ENCODE assay signal across 8 cellular contexts in genomic region chr11:59171508-59172322, GRCh38. TPM values are rescaled to one million over a fixed set of nuclear protein-coding genes. Genes with fewer than 3 reads are reported as not detected.
DNase-seq lines count a peak whose midpoint lies in the region; ATAC-seq and TF ChIP-seq lines count a peak whose summit lies in the region.

TSS of gene DTX4 (plus strand) at chr11:59172132. CDS start at chr11:59172596, 464 bp downstream.

- TF ChIP-seq CTCF in AG09319 (IDR thresholded peaks at IDR 0.05; ENCODE audit: low read depth, low read length) (peak; percentile 74), chondrocyte (IDR thresholded peaks at IDR 0.05) (peak; percentile 83)

- peak within 1 kb of the TSS; percentile 78 for H3K4me3 Mint-ChIP-seq in chondrocyte (ENCODE audit: unreplicated experiment)

- no peaks in the 10 kb centered on the region for H3K9me3 Mint-ChIP-seq in chondrocyte (ENCODE audit: low read depth)

- ATAC-seq in GM18907 (IDR thresholded peaks at IDR 0.05; ENCODE audit: unreplicated experiment) (peak; percentile 82), HG03139 (IDR thresholded peaks at IDR 0.05; ENCODE audit: unreplicated experiment) (peak; percentile 71)

- H3K4me1 Mint-ChIP-seq in chondrocyte (ENCODE audit: low read depth): peaks cover 23% of the 10 kb centered on the region

- H3K27me3 Mint-ChIP-seq in chondrocyte (ENCODE audit: low read depth): peaks cover 22% of the 10 kb centered on the region

- no peak within 1 kb of the TSS for H3K27ac Mint-ChIP-seq in chondrocyte (ENCODE audit: unreplicated experiment)

- DNase-seq in AG09319 (ENCODE audit: extremely low read depth, low read depth) (peak; percentile 72), NCI-H345 (lab: John Stamatoyannopoulos, UW) (peak; percentile 92), chondrocyte (ENCODE audit: low spot score) (peak; percentile 95), kidney tubule cell (ENCODE audit: low spot score) (peak; percentile 90)
- DNase-seq in activated CD4-positive, alpha-beta T cell treated with anti-CD3 and anti-CD28 coated beads for 1 hour: peak; percentile 78
- peak; percentile 69 to 84 for DNase-seq in stimulated activated CD4-positive, alpha-beta T cell treated with anti-CD3 and anti-CD28 coated beads, Interleukin-1b, Interleukin-23, amount 100 ng/mL, for 1 hour (ENCODE audit: low read depth in 2 of 2)

- H3K36me3 Mint-ChIP-seq in chondrocyte (ENCODE audit: low read depth): no peaks in the 10 kb centered on the region

RNA-seq across cellular contexts. Expression of gene DTX4, which starts in this region (rescaled TPM):
- 3.1 to 4.4 TPM (median 3.4 TPM) in 3 replicates for total RNA-seq in chondrocyte

Comparison
In these comparisons a context has a peak if more than half of its experiments do, and no peak if none do; other contexts are left out.
1. Peak in every context shown above with its lines: DNase-seq and ATAC-seq.